8 cellular contexts compared by ENCODE assay signal in genomic region chr7:5636914-5637313, GRCh38. TPM values are rescaled to one million over a fixed set of nuclear protein-coding genes. Genes with fewer than 3 reads are reported as not detected.
DNase-seq lines count a peak whose midpoint lies in the region; FAIRE-seq and TF ChIP-seq lines count a peak whose summit lies in the region.

No MANE protein-coding gene starts in this region.

- H3K27me3 ChIP-seq in brain microvascular endothelial cell (replicated peaks) = no peaks in the 10 kb centered on the region

- TF ChIP-seq CTCF in brain microvascular endothelial cell (IDR thresholded peaks at IDR 0.05; ENCODE audit: low read depth, low read length, missing control alignments) = no peak
- no peak for TF ChIP-seq CTCF in kidney (IDR thresholded peaks at IDR 0.05; ENCODE audit: borderline replicate concordance, extremely low read depth, insufficient read depth)

- H3K4me3 ChIP-seq in brain microvascular endothelial cell (ENCODE audit: low read depth, low read length) = no peak overlapping the region
- H3K4me3 ChIP-seq in kidney (ENCODE audit: low read length in 2 of 2) = no peak overlapping the region

- peaks cover 13 to 21% of the 10 kb centered on the region in 2 donors for H3K4me1 ChIP-seq in kidney (ENCODE audit: control insufficient read depth in 1 of 2, insufficient read depth in 1 of 2, low read depth in 1 of 2, low read length in 2 of 2)

- no peak overlapping the region for H3K4me3 Mint-ChIP-seq in activated CD4-positive, alpha-beta memory T cell treated with anti-CD3 and anti-CD28 coated beads, Interleukin-2, amount 10 ng/mL, durations not matched to agents 7 days and 5 days
- no peak overlapping the region for H3K4me3 Mint-ChIP-seq in activated CD4-positive, alpha-beta T cell treated with anti-CD3 and anti-CD28 coated beads, Interleukin-2, amount 10 ng/mL, durations not matched to agents 7 days and 5 days

- in situ Hi-C loops in brain microvascular endothelial cell (cut with HindIII; ENCODE audit: low pct_ligation_motif_present, low sequenced_read_pairs) = no loop called here

- H3K27ac Mint-ChIP-seq in activated CD4-positive, alpha-beta memory T cell treated with anti-CD3 and anti-CD28 coated beads, Interleukin-2, amount 10 ng/mL, durations not matched to agents 7 days and 5 days = no peak overlapping the region
- H3K27ac Mint-ChIP-seq in activated CD4-positive, alpha-beta T cell treated with anti-CD3 and anti-CD28 coated beads, Interleukin-2, amount 10 ng/mL, durations not matched to agents 7 days and 5 days = no peak overlapping the region

- H3K9me3 Mint-ChIP-seq in activated CD4-positive, alpha-beta memory T cell treated with anti-CD3 and anti-CD28 coated beads, Interleukin-2, amount 10 ng/mL, durations not matched to agents 7 days and 5 days = no peaks in the 10 kb centered on the region
- no peaks in the 10 kb centered on the region for H3K9me3 Mint-ChIP-seq in activated CD4-positive, alpha-beta T cell treated with anti-CD3 and anti-CD28 coated beads, Interleukin-2, amount 10 ng/mL, durations not matched to agents 7 days and 5 days

- peaks cover 9% of the 10 kb centered on the region for H3K4me1 Mint-ChIP-seq in activated CD4-positive, alpha-beta memory T cell treated with anti-CD3 and anti-CD28 coated beads, Interleukin-2, amount 10 ng/mL, durations not matched to agents 7 days and 5 days
- peaks cover 20% of the 10 kb centered on the region for H3K4me1 Mint-ChIP-seq in activated CD4-positive, alpha-beta T cell treated with anti-CD3 and anti-CD28 coated beads, Interleukin-2, amount 10 ng/mL, durations not matched to agents 7 days and 5 days

- no peaks in the 10 kb centered on the region for H3K9me3 ChIP-seq in kidney (ENCODE audit: control insufficient read depth in 1 of 2, low read length in 2 of 2)

- POLR2A ChIA-PET in activated CD4-positive, alpha-beta memory T cell treated with anti-CD3 and anti-CD28 coated beads, Interleukin-2, amount 10 ng/mL, durations not matched to agents 7 days and 5 days (lab: Charles Lee) = no interaction called here
- POLR2A ChIA-PET in activated CD4-positive, alpha-beta T cell treated with anti-CD3 and anti-CD28 coated beads, Interleukin-2, amount 10 ng/mL, durations not matched to agents 7 days and 5 days (lab: Charles Lee) = no interaction called here

- CTCF ChIA-PET in activated CD4-positive, alpha-beta memory T cell treated with anti-CD3 and anti-CD28 coated beads, Interleukin-2, amount 10 ng/mL, durations not matched to agents 7 days and 5 days (lab: Charles Lee) = no interaction called here
- CTCF ChIA-PET in activated CD4-positive, alpha-beta T cell treated with anti-CD3 and anti-CD28 coated beads, Interleukin-2, amount 10 ng/mL, durations not matched to agents 7 days and 5 days (lab: Charles Lee) = interaction anchor here (1.0 kb wide), 1 partner anchor 25 kb away, joined by 3 read pairs; no protein-coding TSS in a partner anchor

- peaks cover 13% of the 10 kb centered on the region for H3K36me3 Mint-ChIP-seq in activated CD4-positive, alpha-beta memory T cell treated with anti-CD3 and anti-CD28 coated beads, Interleukin-2, amount 10 ng/mL, durations not matched to agents 7 days and 5 days (ENCODE audit: low read depth)
- peaks cover 25% of the 10 kb centered on the region for H3K36me3 Mint-ChIP-seq in activated CD4-positive, alpha-beta T cell treated with anti-CD3 and anti-CD28 coated beads, Interleukin-2, amount 10 ng/mL, durations not matched to agents 7 days and 5 days (ENCODE audit: low read depth)

- no peak for FAIRE-seq in kidney (lab: Jason Lieb, UNC)

- intact Hi-C loops in kidney (cut with DNase I) = no loop called here

- H3K27me3 Mint-ChIP-seq in activated CD4-positive, alpha-beta memory T cell treated with anti-CD3 and anti-CD28 coated beads, Interleukin-2, amount 10 ng/mL, durations not matched to agents 7 days and 5 days = no peaks in the 10 kb centered on the region
- no peaks in the 10 kb centered on the region for H3K27me3 Mint-ChIP-seq in activated CD4-positive, alpha-beta T cell treated with anti-CD3 and anti-CD28 coated beads, Interleukin-2, amount 10 ng/mL, durations not matched to agents 7 days and 5 days

- no peak overlapping the region for H3K9ac ChIP-seq in kidney (ENCODE audit: low read length in 2 of 2)

- DNase-seq in HT1080 (ENCODE audit: low read depth) (peak; percentile 87), brain microvascular endothelial cell (peak; percentile 91), kidney (peak; percentile 90), stromal cell of bone marrow (ENCODE audit: low read depth) (peak; percentile 87), NCI-H2196 (lab: John Stamatoyannopoulos, UW; ENCODE audit: unreplicated experiment) (no peak), DMS153 (lab: John Stamatoyannopoulos, UW) (no peak)
- no peak for DNase-seq in activated CD4-positive, alpha-beta memory T cell treated with anti-CD3 and anti-CD28 coated beads, Interleukin-2, amount 10 ng/mL, durations not matched to agents 7 days and 5 days
- DNase-seq in activated CD4-positive, alpha-beta T cell treated with anti-CD3 and anti-CD28 coated beads, Interleukin-2, amount 10 ng/mL, durations not matched to agents 7 days and 5 days = no peak

- H3K36me3 ChIP-seq in brain microvascular endothelial cell (replicated peaks) (peaks cover 15% of the 10 kb centered on the region), kidney (ENCODE audit: control insufficient read depth in 1 of 2, insufficient read depth in 2 of 2, low read length in 2 of 2) (peaks cover 6 to 11% of the 10 kb centered on the region in 2 donors)

- peak overlapping the region; percentile 79 for H3K27ac ChIP-seq in brain microvascular endothelial cell
- H3K27ac ChIP-seq in kidney (ENCODE audit: low read depth in 2 of 2, low read length in 2 of 2) = no peak overlapping the region

RNA-seq across cellular contexts. Expression of gene FSCN1, which starts 44.3 kb away (rescaled TPM):
- 302 and 373 TPM in 2 replicates for total RNA-seq in HT1080 (2014; rRNA removed; shearing (Covaris generic))
- 307 and 322 TPM in 2 replicates for polyA plus RNA-seq in HT1080 (2015; cell fraction: cytosol; rRNA removed)
- polyA plus RNA-seq in HT1080 (2015; cell fraction: nucleus; rRNA removed) = 265 and 273 TPM in 2 replicates
- 41.8 TPM for total RNA-seq in kidney
- 22.5 TPM for polyA plus RNA-seq in kidney (ENCODE audit: insufficient read depth, low read depth, low replicate concordance)
- 10 to 100 TPM in 1 of 2 experiments, 1 to 10 TPM in 1; 9.7 to 11.1 TPM for total RNA-seq in activated CD4-positive, alpha-beta memory T cell treated with anti-CD3 and anti-CD28 coated beads, Interleukin-2, amount 10 ng/mL, durations not matched to agents 7 days and 5 days
- total RNA-seq in activated CD4-positive, alpha-beta T cell treated with anti-CD3 and anti-CD28 coated beads, Interleukin-2, amount 10 ng/mL, durations not matched to agents 7 days and 5 days = 1 to 10 TPM; 4.2 to 4.6 TPM

Comparison
In these comparisons a context has a peak if more than half of its experiments do, and no peak if none do; other contexts are left out.
1. DNase-seq: peak in HT1080 (single experiment), brain microvascular endothelial cell (single experiment), kidney (single experiment) and stromal cell of bone marrow (single experiment); none in NCI-H2196 (single experiment), DMS153 (single experiment), activated CD4-positive, alpha-beta memory T cell treated with anti-CD3 and anti-CD28 coated beads, Interleukin-2, amount 10 ng/mL, durations not matched to agents 7 days and 5 days (single experiment) and activated CD4-positive, alpha-beta T cell treated with anti-CD3 and anti-CD28 coated beads, Interleukin-2, amount 10 ng/mL, durations not matched to agents 7 days and 5 days (single experiment).